ENCODE assay signal across 28 cellular contexts in the genomic region with DNA sequence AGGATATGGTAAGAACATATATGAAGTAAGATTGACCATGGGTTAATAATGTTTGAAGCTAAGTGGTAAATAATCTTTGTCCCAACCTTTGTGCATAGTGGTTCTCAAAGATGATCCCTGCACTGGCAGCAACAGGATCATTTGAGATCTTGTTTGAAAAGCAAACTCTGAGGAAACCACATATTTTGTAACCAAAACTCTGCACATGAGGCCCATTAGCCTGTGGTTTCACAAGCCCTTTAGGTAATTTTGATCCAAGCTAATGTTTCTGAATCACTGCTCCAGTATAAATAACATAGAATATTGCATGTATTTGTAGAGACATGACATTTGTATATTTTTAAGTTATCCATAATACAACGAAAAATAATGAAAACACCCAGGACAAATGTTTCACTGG.
DNase-seq lines count a peak whose midpoint lies in the region.
"Had no signal": no experiment of that assay in that cellular context is flagged by ENCODE, and none has a peak within 500 bp of the region (broad histone marks: within the 10 kb centered on the region; RNA-seq: fewer than 3 reads in every experiment).

No MANE protein-coding gene starts in this region.

- H3K4me3 ChIP-seq in skeletal muscle cell (ENCODE audit: low read depth, low read length): no peak overlapping the region
- H3K4me3 ChIP-seq: lung, mucosa of descending colon, pancreas, right atrium auricular region, SJCRH30, upper lobe of left lung had no signal

- intact Hi-C loops in posterior cingulate gyrus (cut with DNase I): no loop called here

- DNase-seq in GF-D8 (lab: John Stamatoyannopoulos, UW) (peak; percentile 18), NOMO-1 treated with dmso at 0.1 percent for 144 hours (lab: John Stamatoyannopoulos, UW; ENCODE audit: unreplicated experiment) (peak; percentile 21), fibroblast of peridontal ligament (ENCODE audit: extremely low read depth) (peak; percentile 80), skeletal muscle cell (ENCODE audit: low read depth) (peak; percentile 9), cerebellum (ENCODE audit: low spot score) (no peak), posterior cingulate gyrus (no peak), NCI-H345 treated with DMSO at 0.1 percent for 48 hours (lab: John Stamatoyannopoulos, UW; ENCODE audit: unreplicated experiment) (no peak)
- DNase-seq: activated CD4-positive, alpha-beta memory T cell treated with anti-CD3 and anti-CD28 coated beads, Interleukin-2, amount 10 ng/mL, durations not matched to agents 7 days and 5 days; activated CD4-positive, CD25-positive, alpha-beta regulatory T cell treated with anti-CD3 and anti-CD28 coated beads, Interleukin-2, amount 50 U/mL, for 72 hours; activated effector memory CD4-positive, alpha-beta T cell treated with Interleukin-2 at 50 U/mL for 16 hours; activated naive CD8-positive, alpha-beta T cell treated with anti-CD3 and anti-CD28 coated beads for 36 hours; CD4-positive, CD25-positive, alpha-beta regulatory T cell; cerebellar nuclear complex; foreskin keratinocyte; mucosa of descending colon; NCI-H187; NCI-H2171 treated with DMSO at 0.1 percent for 48 hours; NCI-H526; nephron progenitor cell; pancreas; SJCRH30; stimulated activated CD4-positive, alpha-beta T cell treated with anti-CD3 and anti-CD28 coated beads, Interleukin-12 subunit alpha, Interleukin-12 subunit beta, amount 100 ng/mL, for 4 hours; stimulated activated CD4-positive, alpha-beta T cell treated with anti-CD3 and anti-CD28 coated beads, Interleukin-4, amount 100 ng/mL, for 24 hours; substantia nigra; T-helper 1 cell; upper lobe of left lung had no signal

Comparison
In these comparisons a context has a peak if more than half of its experiments do, and no peak if none do; other contexts are left out.
1. DNase-seq: peak in GF-D8 (single experiment), NOMO-1 treated with dmso at 0.1 percent for 144 hours (single experiment), fibroblast of peridontal ligament (single experiment) and skeletal muscle cell (single experiment); none in cerebellum (single experiment), posterior cingulate gyrus (0 of 10) and NCI-H345 treated with DMSO at 0.1 percent for 48 hours (single experiment).